ENCODE assay signal across 23 cellular contexts in genomic region chr22:45585437-45585755, GRCh38.
DNase-seq lines count a peak whose midpoint lies in the region; ATAC-seq and TF ChIP-seq lines count a peak whose summit lies in the region.
"Had no signal": no experiment of that assay in that cellular context is flagged by ENCODE, and none has a peak within 500 bp of the region (broad histone marks: within the 10 kb centered on the region; RNA-seq: fewer than 3 reads in every experiment).

No MANE protein-coding gene starts in this region.

- no peaks in the 10 kb centered on the region for H3K9me3 Mint-ChIP-seq in HFFc6
- no peaks in the 10 kb centered on the region for H3K9me3 Mint-ChIP-seq in mesothelial cell of epicardium
- H3K9me3 Mint-ChIP-seq: endodermal cell had no signal

- H3K4me3 ChIP-seq in AG10803 (ENCODE audit: low read length) = no peak overlapping the region
- H3K4me3 ChIP-seq: adrenal gland, esophagus muscularis mucosa had no signal

- H3K27ac Mint-ChIP-seq in HFFc6 (peak overlapping the region; percentile 25; the same call in 1 of the 2 replicates), mesothelial cell of epicardium (peak overlapping the region; percentile 27)
- H3K27ac Mint-ChIP-seq: activated CD4-positive, alpha-beta T cell treated with anti-CD3 and anti-CD28 coated beads for 36 hours; endodermal cell; memory B cell had no signal

- peak; percentile 73 for DNase-seq in AG10803 (ENCODE audit: low read depth)
- DNase-seq in HFFc6 = peak; percentile 45
- peak; percentile 24 for DNase-seq in fibroblast of gingiva (ENCODE audit: low read depth)
- DNase-seq in mesothelial cell of epicardium (ENCODE audit: low spot score in 2 of 2, unreplicated experiment in 2 of 2) = no peak
- no peak for DNase-seq in KG1 (lab: John Stamatoyannopoulos, UW)
- no peak for DNase-seq in DMS53 (lab: John Stamatoyannopoulos, UW)
- no peak for DNase-seq in activated CD8-positive, alpha-beta memory T cell treated with anti-CD3 and anti-CD28 coated beads for 24 hours
- DNase-seq: ACHN; activated CD4-positive, alpha-beta T cell treated with anti-CD3 and anti-CD28 coated beads for 36 hours; activated naive CD4-positive, alpha-beta T cell treated with Interleukin-2 at 50 U/mL for 16 hours; activated T-cell treated with anti-CD3 and anti-CD28 coated beads, Interleukin-2, amount 50 U/mL, for 4 hours; endodermal cell; GOT3; Karpas-422; kidney glomerular epithelial cell; NCI-H146; NCI-H748 treated with DMSO at 0.1 percent for 48 hours; SK-N-SH; T-helper 17 cell had no signal

- no peak for TF ChIP-seq CTCF in AG10803 (conservative IDR thresholded peaks at IDR 0.05; ENCODE audit: low read length)
- TF ChIP-seq CTCF in HFFc6 (IDR thresholded peaks at IDR 0.05) = no peak
- no peak for TF ChIP-seq CTCF in mesothelial cell of epicardium (IDR thresholded peaks at IDR 0.05; ENCODE audit: unreplicated experiment)

- H3K27me3 Mint-ChIP-seq in HFFc6 (ENCODE audit: insufficient read depth) (peaks cover 2% of the 10 kb centered on the region), mesothelial cell of epicardium (ENCODE audit: low read depth) (no peaks in the 10 kb centered on the region)

- H3K4me3 Mint-ChIP-seq in HFFc6 (no peak overlapping the region), mesothelial cell of epicardium (no peak overlapping the region)
- H3K4me3 Mint-ChIP-seq: activated CD4-positive, alpha-beta T cell treated with anti-CD3 and anti-CD28 coated beads for 36 hours; activated T-cell treated with anti-CD3 and anti-CD28 coated beads, Interleukin-2, amount 50 U/mL, for 4 hours; endodermal cell; memory B cell; T-helper 17 cell had no signal

- peaks cover 10% of the 10 kb centered on the region; the same call in 1 of the 2 replicates for H3K36me3 Mint-ChIP-seq in HFFc6 (ENCODE audit: low read depth)
- H3K36me3 Mint-ChIP-seq in mesothelial cell of epicardium = no peaks in the 10 kb centered on the region

- H3K4me1 Mint-ChIP-seq in HFFc6 (ENCODE audit: low read depth) (peaks cover 42% of the 10 kb centered on the region), mesothelial cell of epicardium (peaks cover 84% of the 10 kb centered on the region)

- ATAC-seq in GM18502 (IDR thresholded peaks at IDR 0.05; ENCODE audit: poor library complexity, unreplicated experiment) = no peak
- ATAC-seq: activated CD4-positive, alpha-beta T cell treated with anti-CD3 and anti-CD28 coated beads for 36 hours; activated T-cell treated with anti-CD3 and anti-CD28 coated beads, Interleukin-2, amount 50 U/mL, for 4 hours; T-helper 17 cell had no signal

Comparison
In these comparisons a context has a peak if more than half of its experiments do, and no peak if none do; other contexts are left out.
1. DNase-seq: peak in AG10803 (single experiment), HFFc6 (single experiment) and fibroblast of gingiva (single experiment); none in mesothelial cell of epicardium (0 of 2), KG1 (single experiment), DMS53 (single experiment) and activated CD8-positive, alpha-beta memory T cell treated with anti-CD3 and anti-CD28 coated beads for 24 hours (single experiment).